11 cellular contexts compared by ENCODE assay signal in the genomic region with DNA sequence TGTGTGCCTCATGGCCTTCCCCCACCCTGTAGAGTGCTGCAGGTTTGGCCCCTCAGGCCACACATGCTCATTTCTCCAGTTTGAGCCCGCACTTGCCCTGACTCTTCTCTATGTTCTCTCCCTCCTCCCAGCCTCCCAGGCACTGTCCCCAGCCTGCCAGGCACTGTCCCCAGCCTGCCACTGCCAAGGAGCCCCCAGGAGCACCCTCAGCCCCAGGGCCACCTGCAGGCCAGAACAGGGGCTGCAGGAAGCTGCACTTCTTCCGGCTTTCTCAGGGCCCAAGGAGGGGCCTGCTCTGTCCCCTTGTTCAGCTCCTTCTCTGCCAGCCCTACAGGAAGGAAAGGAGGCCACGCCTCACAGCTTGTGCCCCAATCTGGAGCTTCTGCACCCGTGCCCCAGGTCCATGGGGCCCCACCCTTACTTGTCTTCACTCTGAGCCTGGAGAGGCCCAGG. TPM values are rescaled to one million over a fixed set of nuclear protein-coding genes. Genes with fewer than 3 reads are reported as not detected.
A peak's percentile ranks its signal among the peaks of the same experiment; 100 is the strongest.
DNase-seq lines count a peak whose midpoint lies in the region; ATAC-seq, FAIRE-seq and TF ChIP-seq lines count a peak whose summit lies in the region.
"Had no signal": no experiment of that assay in that cellular context is flagged by ENCODE, and none has a peak within 500 bp of the region (broad histone marks: within the 10 kb centered on the region; RNA-seq: fewer than 3 reads in every experiment).

No MANE protein-coding gene starts in this region.

- H3K27me3 Mint-ChIP-seq in T-cell, result peaks cover 18 to 19% of the 10 kb centered on the region in 2 donors

- TF ChIP-seq RAD21 in HepG2 (CRISPR knock-in tag; IDR thresholded peaks at IDR 0.05), result 0 out of 2 replicates have a peak, but pooled peaks have one; percentile 32

- ATAC-seq in HepG2 (peak; percentile 82), right lobe of liver (no peak), Panc1 (peak; percentile 57), GM18873 (IDR thresholded peaks at IDR 0.05; ENCODE audit: low FRiP score, unreplicated experiment) (no peak), T-cell (replicated peaks in 1 of 4) (no peak)

- H3K4me3 ChIP-seq in HepG2 (replicated peaks in 1 of 3; ENCODE audit: insufficient read depth in 1 of 3, low read depth in 2 of 3, low read length in 3 of 3) (no peak overlapping the region), right lobe of liver (no peak overlapping the region), Panc1 (ENCODE audit: low read depth in 2 of 2, low read length in 2 of 2) (0 out of 4 replicates have a peak overlapping the region, but pooled peaks of 1 of the 2 experiments have one; percentile 15), fibroblast of mammary gland (ENCODE audit: control insufficient read depth, low read depth, low read length) (no peak overlapping the region)
- H3K4me3 ChIP-seq: upper lobe of left lung had no signal

- peaks cover 7% of the 10 kb centered on the region; the same call in 1 of the 2 replicates for H4K20me1 ChIP-seq in HepG2 (ENCODE audit: insufficient read depth, low read length)

- H3K4me3 Mint-ChIP-seq in T-cell, result no peak overlapping the region
- H3K4me3 Mint-ChIP-seq: activated naive CD8-positive, alpha-beta T cell treated with anti-CD3 and anti-CD28 coated beads for 36 hours had no signal

- H3K27ac Mint-ChIP-seq in T-cell, result no peak overlapping the region
- H3K27ac Mint-ChIP-seq: activated naive CD8-positive, alpha-beta T cell treated with anti-CD3 and anti-CD28 coated beads for 36 hours had no signal

- TF ChIP-seq CTCF in HepG2 (CRISPR knock-in tag; IDR thresholded peaks at IDR 0.05), result peak; percentile 54
- no peak for TF ChIP-seq CTCF in right lobe of liver (IDR thresholded peaks at IDR 0.05)
- TF ChIP-seq CTCF in Panc1 (IDR thresholded peaks at IDR 0.05), result peak; percentile 55; the same call in 1 of the 2 replicates
- peak; percentile 28 for TF ChIP-seq CTCF in fibroblast of mammary gland (conservative IDR thresholded peaks at IDR 0.05; ENCODE audit: control insufficient read depth, insufficient read depth, low read depth, low read length)
- TF ChIP-seq CTCF in GM10248 (IDR thresholded peaks at IDR 0.05; ENCODE audit: control extremely low read depth, extremely low read depth, low read depth, missing control alignments), result no peak

- H3K4me1 ChIP-seq in HepG2 (ENCODE audit: insufficient read depth, low read length) (no peaks in the 10 kb centered on the region), right lobe of liver (no peaks in the 10 kb centered on the region), Panc1 (ENCODE audit: control insufficient read depth, insufficient read depth, low read length) (peaks cover 20% of the 10 kb centered on the region)

- no peak for DNase-seq in HepG2 (ENCODE audit: low spot score)
- DNase-seq in right lobe of liver, result no peak
- DNase-seq in Panc1 (ENCODE audit: low read depth, low spot score), result no peak
- no peak for DNase-seq in fibroblast of mammary gland (ENCODE audit: low read depth)
- DNase-seq in urothelium cell line (ENCODE audit: low spot score), result peak; percentile 80
- no peak for DNase-seq in T-cell
- DNase-seq in GM10248 (ENCODE audit: extremely low spot score), result no peak
- DNase-seq: activated naive CD8-positive, alpha-beta T cell treated with anti-CD3 and anti-CD28 coated beads for 36 hours; Kasumi-1 had no signal

- 20% methylated on average over 4 of the region's 4 CpGs for WGBS in HepG2 (ENCODE audit: low lambda C conversion rate)
- WGBS in right lobe of liver (ENCODE audit: insufficient coverage, low coverage, low lambda C conversion rate, missing lambda C conversion rate), result no CpG with 5 or more reads among the region's 4 CpGs

- H3K9me3 Mint-ChIP-seq in T-cell, result no peaks in the 10 kb centered on the region
- H3K9me3 Mint-ChIP-seq: activated naive CD8-positive, alpha-beta T cell treated with anti-CD3 and anti-CD28 coated beads for 36 hours had no signal

- in situ Hi-C loops in HepG2 (cut with HindIII; ENCODE audit: extremely low pct_ligation_motif_present, low pct_unique_long_range_greater_than_20kb), result no loop called here
- in situ Hi-C loops in Panc1 (cut with HindIII; ENCODE audit: low pct_unique_long_range_greater_than_20kb, low sequenced_read_pairs), result no loop called here

- no peak overlapping the region for H2AFZ ChIP-seq in HepG2 (ENCODE audit: low read length)

- H3K36me3 ChIP-seq in HepG2 (replicated peaks in 1 of 2; ENCODE audit: control insufficient read depth in 1 of 2, insufficient read depth in 2 of 2, low read length in 2 of 2) (no peaks in the 10 kb centered on the region), right lobe of liver (no peaks in the 10 kb centered on the region), Panc1 (ENCODE audit: control insufficient read depth, insufficient read depth, low read length) (no peaks in the 10 kb centered on the region)
- H3K36me3 ChIP-seq: upper lobe of left lung had no signal

- H3K27me3 ChIP-seq in HepG2 (ENCODE audit: control insufficient read depth in 1 of 2, insufficient read depth in 2 of 2, low read length in 2 of 2), result peaks cover 9 to 72% of the 10 kb centered on the region in 2 experiments; a peak in 3 of 5 replicates
- H3K27me3 ChIP-seq in right lobe of liver, result no peaks in the 10 kb centered on the region
- H3K27me3 ChIP-seq in Panc1 (ENCODE audit: control insufficient read depth, insufficient read depth, low read length), result no peaks in the 10 kb centered on the region
- H3K27me3 ChIP-seq: upper lobe of left lung had no signal

- no peaks in the 10 kb centered on the region for H3K36me3 Mint-ChIP-seq in T-cell
- H3K36me3 Mint-ChIP-seq: activated naive CD8-positive, alpha-beta T cell treated with anti-CD3 and anti-CD28 coated beads for 36 hours had no signal

- BruUV-seq in HepG2 (replicated peaks; lab: Mats Ljungman, UMichigan) (no TSS peak), Panc1 (replicated peaks; lab: Mats Ljungman, UMichigan) (no TSS peak)

- H3K9me3 ChIP-seq in HepG2 (ENCODE audit: low read length) (no peaks in the 10 kb centered on the region), right lobe of liver (no peaks in the 10 kb centered on the region), Panc1 (ENCODE audit: control insufficient read depth, insufficient read depth, low read depth, low read length) (no peaks in the 10 kb centered on the region)
- H3K9me3 ChIP-seq: upper lobe of left lung had no signal

- FAIRE-seq in HepG2 (lab: Jason Lieb, UNC), result no peak
- FAIRE-seq in urothelium cell line (lab: Jason Lieb, UNC), result peak; percentile 55

- TF ChIP-seq EP300 in HepG2 (IDR thresholded peaks at IDR 0.05; ENCODE audit: low read depth in 2 of 2, low read length in 2 of 2) (no peak), HepG2 (CRISPR knock-in tag; IDR thresholded peaks at IDR 0.05; ENCODE audit: borderline replicate concordance) (no peak)

- no peak overlapping the region for H3K4me2 ChIP-seq in HepG2 (ENCODE audit: low read depth, low read length)

- intact Hi-C loops in HepG2 (cut with micrococcal nuclease; ENCODE audit: unreplicated experiment) (no loop called here), right lobe of liver (cut with DNase I) (no loop called here), Panc1 (cut with micrococcal nuclease; ENCODE audit: unreplicated experiment) (no loop called here)

- POLR2A ChIA-PET in HepG2 (lab: Yijun Ruan, JAX) (no interaction called here), Panc1 (lab: Charles Lee) (no interaction called here), T-cell (lab: Charles Lee) (no interaction called here), GM10248 (lab: Yijun Ruan, JAX) (no interaction called here)

- TF ChIP-seq POLR2A in HepG2 (IDR thresholded peaks at IDR 0.05; ENCODE audit: insufficient read depth in 1 of 2, low read depth in 2 of 2, low read length in 2 of 2), result no peak
- TF ChIP-seq POLR2A in right lobe of liver (IDR thresholded peaks at IDR 0.05), result no peak

- CTCF ChIA-PET in HepG2 (lab: Yijun Ruan, JAX; ENCODE audit: low intra/inter-chr PET ratio, low total read pairs) (interaction anchor here (1.2 kb wide), 1 partner anchor 192 kb away, joined by 6 read pairs; no protein-coding TSS in a partner anchor), Panc1 (lab: Charles Lee) (interaction anchor here (0.6 to 0.7 kb wide), 3 partner anchors 9 to 527 kb away, joined by 3 to 5 read pairs (median 3); no protein-coding TSS in a partner anchor), T-cell (lab: Charles Lee) (interaction anchor here in 1 of 2 donors (0.6 to 0.8 kb wide), 2 partner anchors 719 to 905 kb away, joined by 3 read pairs; no protein-coding TSS in a partner anchor), GM10248 (lab: Yijun Ruan, JAX) (no interaction called here)

- H3K27ac ChIP-seq in HepG2 (ENCODE audit: extremely low read length, insufficient read depth, low read length) (no peak overlapping the region), right lobe of liver (no peak overlapping the region), Panc1 (ENCODE audit: low read length) (no peak overlapping the region)
- H3K27ac ChIP-seq: upper lobe of left lung had no signal

- no peak overlapping the region for H3K9ac ChIP-seq in HepG2 (ENCODE audit: insufficient read depth, low read depth, low read length)

- H3K4me1 Mint-ChIP-seq in T-cell, result no peaks in the 10 kb centered on the region
- H3K4me1 Mint-ChIP-seq: activated naive CD8-positive, alpha-beta T cell treated with anti-CD3 and anti-CD28 coated beads for 36 hours had no signal

- H3K79me2 ChIP-seq in HepG2 (ENCODE audit: insufficient read depth, low read length), result no peaks in the 10 kb centered on the region

RNA-seq across cellular contexts. Expression of gene CYP26B1, which starts 31.6 kb away (rescaled TPM):
- total RNA-seq in HepG2 (2016; rRNA removed; fragmentation: Illumina TruSeq; extraction: Trizol), result 0.06 and 0.07 TPM in 2 replicates
- total RNA-seq in HepG2 (2016; cell fraction: cytosol; rRNA removed; fragmentation: Illumina TruSeq; extraction: Trizol; ENCODE audit: low read depth), result not detected in 2 replicates
- 0.32 TPM in 1 of 2 replicates, not detected in the other for total RNA-seq in HepG2 (2016; cell fraction: insoluble cytoplasmic fraction; rRNA removed; fragmentation: Illumina TruSeq; extraction: Trizol)
- total RNA-seq in HepG2 (2016; cell fraction: membrane; rRNA removed; fragmentation: Illumina TruSeq; extraction: Trizol), result 0.09 TPM in 1 of 2 replicates, not detected in the other
- 0.12 and 0.13 TPM in 2 replicates for total RNA-seq in HepG2 (2016; cell fraction: nucleus; rRNA removed; fragmentation: Illumina TruSeq; extraction: Trizol)
- polyA plus RNA-seq in HepG2 (2011; rRNA removed), result 0.04 and 0.05 TPM in 2 replicates
- polyA plus RNA-seq in HepG2 (2011; cell fraction: cytosol; rRNA removed), result 0.03 and 0.09 TPM in 2 replicates
- 0.50 and 0.79 TPM in 2 replicates for polyA plus RNA-seq in HepG2 (2011; cell fraction: nucleus; rRNA removed)
- not detected in 2 replicates for polyA plus RNA-seq in HepG2 (2012)
- not detected in 2 replicates for polyA plus RNA-seq in HepG2 (2016; cell fraction: cytosol; fragmentation: Illumina TruSeq; extraction: Trizol; ENCODE audit: low read depth)
- 0.05 and 0.11 TPM in 2 replicates for polyA plus RNA-seq in HepG2 (2016; cell fraction: insoluble cytoplasmic fraction; fragmentation: Illumina TruSeq; extraction: Trizol; ENCODE audit: low read depth)
- 0.07 TPM in 1 of 2 replicates, not detected in the other for polyA plus RNA-seq in HepG2 (2016; cell fraction: membrane; fragmentation: Illumina TruSeq; extraction: Trizol; ENCODE audit: low read depth)
- polyA plus RNA-seq in HepG2 (2016; cell fraction: nucleus; fragmentation: Illumina TruSeq; extraction: Trizol; ENCODE audit: insufficient read depth, low read depth), result 0.26 and 0.88 TPM in 2 replicates
- polyA minus RNA-seq in HepG2 (2011; rRNA and poly(A)+ RNA removed; ENCODE audit: low replicate concordance), result 0.34 and 5.5 TPM in 2 replicates
- polyA minus RNA-seq in HepG2 (2011; cell fraction: cytosol; rRNA and poly(A)+ RNA removed), result 0.18 TPM in 1 of 2 replicates, not detected in the other
- 0.25 and 0.26 TPM in 2 replicates for polyA minus RNA-seq in HepG2 (2011; cell fraction: nucleus; rRNA and poly(A)+ RNA removed)
- 1 to 10 TPM in 4 of 6 experiments, under 1 TPM in 2; 0.81 to 4.0 (median 1.8) TPM for total RNA-seq in right lobe of liver
- 12.3 TPM for total RNA-seq in Panc1 (2021; ENCODE audit: unreplicated experiment)
- 6.8 TPM for polyA plus RNA-seq in Panc1 (2012; ENCODE audit: insufficient read length)
- under 1 TPM in 1 of 5 donors, not detected in 4; 0.06 TPM for total RNA-seq in T-cell
- total RNA-seq: activated naive CD8-positive, alpha-beta T cell treated with anti-CD3 and anti-CD28 coated beads for 36 hours had no signal

Comparison
In these comparisons a context has a peak if more than half of its experiments do, and no peak if none do; other contexts are left out.
1. ATAC-seq: peak in HepG2 (single experiment) and Panc1 (single experiment); none in right lobe of liver (0 of 4), GM18873 (single experiment) and T-cell (0 of 4).
2. CTCF ChIP-seq: peak in HepG2 (single experiment), Panc1 (single experiment) and fibroblast of mammary gland (single experiment); none in right lobe of liver (0 of 4) and GM10248 (single experiment).